In the genomic region with DNA sequence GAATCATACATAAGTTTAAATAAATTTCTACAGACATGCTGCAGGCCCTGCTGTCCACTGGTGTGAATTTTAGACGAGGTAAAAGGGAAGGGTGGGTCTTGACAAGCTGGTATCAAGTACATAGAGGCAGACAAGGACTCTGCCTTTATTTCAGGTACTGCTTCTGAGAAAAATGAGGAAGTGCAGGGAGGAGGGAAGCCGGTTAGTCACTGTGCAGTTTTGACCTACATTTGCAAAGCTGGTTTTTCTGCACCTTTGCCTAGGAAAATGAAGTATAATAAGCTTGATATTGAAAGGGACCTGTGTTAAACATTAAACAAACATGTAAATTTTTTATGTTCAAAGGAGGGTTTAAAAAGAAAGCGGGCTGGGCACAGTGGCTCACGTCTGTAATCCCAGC, we compare ENCODE assay signal across 23 cellular contexts. TPM values are rescaled to one million over a fixed set of nuclear protein-coding genes. Genes with fewer than 3 reads are reported as not detected.
DNase-seq lines count a peak whose midpoint lies in the region; FAIRE-seq and TF ChIP-seq lines count a peak whose summit lies in the region.
"Had no signal": no experiment of that assay in that cellular context is flagged by ENCODE, and none has a peak within 500 bp of the region (broad histone marks: within the 10 kb centered on the region; RNA-seq: fewer than 3 reads in every experiment).

No MANE protein-coding gene starts in this region.

- no peak overlapping the region for H3K4me3 ChIP-seq in PC-9
- H3K4me3 ChIP-seq in epithelial cell of esophagus (ENCODE audit: low read length) = no peak overlapping the region
- H3K4me3 ChIP-seq in small intestine (ENCODE audit: low read depth in 1 of 2, low read length in 2 of 2) = no peak overlapping the region
- no peak overlapping the region for H3K4me3 ChIP-seq in MG63
- H3K4me3 ChIP-seq: heart left ventricle, skin epidermis had no signal

- WGBS in small intestine, 3 donors = 10 to 36% (median 23%) methylated on average over 4 of the region's 4 CpGs

- H3K27ac ChIP-seq in PC-9 = peak overlapping the region; percentile 71
- no peak overlapping the region for H3K27ac ChIP-seq in small intestine (ENCODE audit: low read depth in 1 of 2, low read length in 1 of 2)
- H3K27ac ChIP-seq: heart left ventricle, skin epidermis had no signal

- no peak for FAIRE-seq in small intestine (lab: Jason Lieb, UNC)
- FAIRE-seq: kidney had no signal

- H3K79me2 ChIP-seq in PC-9 (ENCODE audit: low read depth) = peaks cover 24% of the 10 kb centered on the region

- DNase-seq in activated CD4-positive, alpha-beta T cell treated with anti-CD3 and anti-CD28 coated beads, Interleukin-2, amount 10 ng/mL, durations not matched to agents 7 days and 5 days = no peak
- DNase-seq in activated CD4-positive, alpha-beta T cell treated with anti-CD3 and anti-CD28 coated beads, Interleukin-2, amount 50 U/mL, for 1 hour = no peak
- peak; percentile 24 to 89 for DNase-seq in PC-9
- DNase-seq in epithelial cell of esophagus (ENCODE audit: low read depth) = peak; percentile 79
- DNase-seq in small intestine = peak; percentile 59
- no peak for DNase-seq in MG63
- no peak for DNase-seq in ureter (ENCODE audit: low spot score)
- no peak for DNase-seq in EL
- DNase-seq: activated CD4-positive, alpha-beta T cell treated with anti-CD3 and anti-CD28 coated beads, Interleukin-2, amount 50 U/mL, for 4 hours; aorta; GOT3; heart left ventricle; kidney; MM.1S; NCI-H2081 treated with DMSO at 0.1 percent for 48 hours; NCI-H748 treated with DMSO at 0.1 percent for 48 hours; Right ventricle myocardium superior; T-helper 9 cell had no signal

- H3K9me2 ChIP-seq in PC-9 (ENCODE audit: insufficient read depth) = no peaks in the 10 kb centered on the region

- TF ChIP-seq CTCF in PC-9 (conservative IDR thresholded peaks at IDR 0.05) (no peak), epithelial cell of esophagus (IDR thresholded peaks at IDR 0.05; ENCODE audit: insufficient read depth, low read depth, low read length, missing control alignments) (no peak)

- peaks cover 15% of the 10 kb centered on the region for H3K9me3 Mint-ChIP-seq in activated CD4-positive, alpha-beta T cell treated with anti-CD3 and anti-CD28 coated beads, Interleukin-2, amount 10 ng/mL, durations not matched to agents 7 days and 5 days
- H3K9me3 Mint-ChIP-seq: CD14-positive monocyte; stimulated activated memory B cell treated with anti-CD40 and anti-IgM and Interleukin-4, amounts not matched to agents 10 μg/mL and 1 μg/mL and 100 μg/mL, for 72 hours had no signal

- H3K4me3 Mint-ChIP-seq in activated CD4-positive, alpha-beta T cell treated with anti-CD3 and anti-CD28 coated beads, Interleukin-2, amount 10 ng/mL, durations not matched to agents 7 days and 5 days = no peak overlapping the region
- H3K4me3 Mint-ChIP-seq: CD14-positive monocyte; stimulated activated memory B cell treated with anti-CD40 and anti-IgM and Interleukin-4, amounts not matched to agents 10 μg/mL and 1 μg/mL and 100 μg/mL, for 72 hours had no signal

- H3K9me3 ChIP-seq in PC-9 (ENCODE audit: insufficient read depth, low read depth) = no peaks in the 10 kb centered on the region
- H3K9me3 ChIP-seq in small intestine (ENCODE audit: control insufficient read depth, low read depth) = no peaks in the 10 kb centered on the region
- H3K9me3 ChIP-seq in MG63 = no peaks in the 10 kb centered on the region
- H3K9me3 ChIP-seq: heart left ventricle had no signal

- H3K27me3 ChIP-seq in PC-9 (ENCODE audit: insufficient read depth, low read depth) = no peaks in the 10 kb centered on the region
- no peaks in the 10 kb centered on the region for H3K27me3 ChIP-seq in small intestine (ENCODE audit: control insufficient read depth in 2 of 2, insufficient read depth in 2 of 2, low read length in 2 of 2)
- H3K27me3 ChIP-seq in MG63 = no peaks in the 10 kb centered on the region
- H3K27me3 ChIP-seq: heart left ventricle had no signal

- no peaks in the 10 kb centered on the region; the same call in 1 of the 2 replicates for H3K36me3 ChIP-seq in PC-9 (ENCODE audit: low read depth)
- no peaks in the 10 kb centered on the region for H3K36me3 ChIP-seq in small intestine (ENCODE audit: control insufficient read depth in 2 of 2, insufficient read depth in 2 of 2, low read length in 2 of 2)
- no peaks in the 10 kb centered on the region for H3K36me3 ChIP-seq in MG63
- H3K36me3 ChIP-seq: heart left ventricle had no signal

- H3K27ac Mint-ChIP-seq in activated CD4-positive, alpha-beta T cell treated with anti-CD3 and anti-CD28 coated beads, Interleukin-2, amount 10 ng/mL, durations not matched to agents 7 days and 5 days = peak overlapping the region; percentile 42
- H3K27ac Mint-ChIP-seq: CD14-positive monocyte; stimulated activated memory B cell treated with anti-CD40 and anti-IgM and Interleukin-4, amounts not matched to agents 10 μg/mL and 1 μg/mL and 100 μg/mL, for 72 hours had no signal

- H3K36me3 Mint-ChIP-seq in activated CD4-positive, alpha-beta T cell treated with anti-CD3 and anti-CD28 coated beads, Interleukin-2, amount 10 ng/mL, durations not matched to agents 7 days and 5 days (ENCODE audit: low read depth) = peaks cover 16% of the 10 kb centered on the region
- H3K36me3 Mint-ChIP-seq: CD14-positive monocyte; stimulated activated memory B cell treated with anti-CD40 and anti-IgM and Interleukin-4, amounts not matched to agents 10 μg/mL and 1 μg/mL and 100 μg/mL, for 72 hours had no signal

- CTCF ChIA-PET in activated CD4-positive, alpha-beta T cell treated with anti-CD3 and anti-CD28 coated beads, Interleukin-2, amount 10 ng/mL, durations not matched to agents 7 days and 5 days (lab: Charles Lee) = no interaction called here
- CTCF ChIA-PET in PC-9 (lab: Charles Lee) = interaction anchor here (0.5 kb wide), 1 partner anchor 810 kb away, joined by 4 read pairs; no protein-coding TSS in a partner anchor

- no peaks in the 10 kb centered on the region for H4K20me1 ChIP-seq in PC-9 (ENCODE audit: insufficient read depth)

- no peak overlapping the region for H2AFZ ChIP-seq in PC-9

- H3K4me2 ChIP-seq in PC-9 = peak overlapping the region; percentile 69

- H3K4me1 ChIP-seq in PC-9 (replicated peaks; ENCODE audit: insufficient read depth) (peaks cover 60% of the 10 kb centered on the region), small intestine (ENCODE audit: control insufficient read depth in 2 of 2, insufficient read depth in 1 of 2, low read depth in 1 of 2, low read length in 1 of 2) (peaks cover 0 to 4% of the 10 kb centered on the region in 2 donors)
- H3K4me1 ChIP-seq: heart left ventricle had no signal

- intact Hi-C loops in PC-9 (cut with micrococcal nuclease; ENCODE audit: unreplicated experiment) = loop anchor here (10.0 kb wide), 1 partner anchor 475 kb away; no protein-coding TSS in a partner anchor

- no TSS peak for BruUV-seq in PC-9 (replicated peaks; lab: Mats Ljungman, UMichigan)

- H3K27me3 Mint-ChIP-seq in activated CD4-positive, alpha-beta T cell treated with anti-CD3 and anti-CD28 coated beads, Interleukin-2, amount 10 ng/mL, durations not matched to agents 7 days and 5 days = peaks cover 6% of the 10 kb centered on the region

- peaks cover 26% of the 10 kb centered on the region for H3F3A ChIP-seq in PC-9 (ENCODE audit: insufficient read depth, low read depth)

- H3K4me1 Mint-ChIP-seq in activated CD4-positive, alpha-beta T cell treated with anti-CD3 and anti-CD28 coated beads, Interleukin-2, amount 10 ng/mL, durations not matched to agents 7 days and 5 days = peaks cover 31% of the 10 kb centered on the region
- H3K4me1 Mint-ChIP-seq: stimulated activated memory B cell treated with anti-CD40 and anti-IgM and Interleukin-4, amounts not matched to agents 10 μg/mL and 1 μg/mL and 100 μg/mL, for 72 hours had no signal

- POLR2A ChIA-PET in activated CD4-positive, alpha-beta T cell treated with anti-CD3 and anti-CD28 coated beads, Interleukin-2, amount 10 ng/mL, durations not matched to agents 7 days and 5 days (lab: Charles Lee) = no interaction called here
- POLR2A ChIA-PET in PC-9 (lab: Charles Lee; ENCODE audit: unreplicated experiment) = no interaction called here

RNA-seq across cellular contexts. Expression of a gene that starts 24.6 kb away (rescaled TPM):
- total RNA-seq in activated CD4-positive, alpha-beta T cell treated with anti-CD3 and anti-CD28 coated beads, Interleukin-2, amount 10 ng/mL, durations not matched to agents 7 days and 5 days = under 1 TPM; 0.84 to 0.94 TPM
- total RNA-seq in PC-9 (2021) (11.4 and 13.3 TPM in 2 replicates), ureter (94.3 TPM)
- polyA plus RNA-seq in small intestine = 100 to 1,000 TPM in 2 of 3 donors, 10 to 100 TPM in 1; 97.7 to 157 (median 111) TPM
- not detected in 2 replicates for total RNA-seq in MG63 (2014; rRNA removed; shearing (Covaris generic); ENCODE audit: low replicate concordance)
- total RNA-seq: heart left ventricle, HT1080, osteoblast, Right ventricle myocardium superior had no signal

RNA-seq across cellular contexts. Expression of a gene that starts 55.1 kb away (rescaled TPM):
- 10 to 100 TPM; 37.4 to 43.2 TPM for total RNA-seq in activated CD4-positive, alpha-beta T cell treated with anti-CD3 and anti-CD28 coated beads, Interleukin-2, amount 10 ng/mL, durations not matched to agents 7 days and 5 days
- total RNA-seq in PC-9 (2021) = 37.8 and 39.2 TPM in 2 replicates
- polyA plus RNA-seq in small intestine = 10 to 100 TPM in 1 of 3 donors, 1 to 10 TPM in 2; 7.3 to 10.3 (median 8.7) TPM
- total RNA-seq in MG63 (2014; rRNA removed; shearing (Covaris generic); ENCODE audit: low replicate concordance) = 10.8 and 17.7 TPM in 2 replicates
- total RNA-seq in ureter = 32.7 TPM

Comparison
In these comparisons a context has a peak if more than half of its experiments do, and no peak if none do; other contexts are left out.
1. DNase-seq: peak in PC-9 (2 of 2), epithelial cell of esophagus (single experiment) and small intestine (single experiment); none in activated CD4-positive, alpha-beta T cell treated with anti-CD3 and anti-CD28 coated beads, Interleukin-2, amount 10 ng/mL, durations not matched to agents 7 days and 5 days (single experiment), activated CD4-positive, alpha-beta T cell treated with anti-CD3 and anti-CD28 coated beads, Interleukin-2, amount 50 U/mL, for 1 hour (single experiment), MG63 (single experiment), ureter (single experiment) and EL (single experiment).